Comparison of ENCODE assay signal across 25 cellular contexts in genomic region chr1:87765686-87766085, GRCh38.
A peak's percentile ranks its signal among the peaks of the same experiment; 100 is the strongest.
DNase-seq lines count a peak whose midpoint lies in the region; ATAC-seq and TF ChIP-seq lines count a peak whose summit lies in the region.
"Had no signal": no experiment of that assay in that cellular context is flagged by ENCODE, and none has a peak within 500 bp of the region (broad histone marks: within the 10 kb centered on the region; RNA-seq: fewer than 3 reads in every experiment).

No MANE protein-coding gene starts in this region.

- intact Hi-C loops in IMR-90 (cut with micrococcal nuclease), result no loop called here

- H3K27ac ChIP-seq in IMR-90 (ENCODE audit: insufficient read depth, low read length), result peak overlapping the region; percentile 60
- H3K27ac ChIP-seq: lower lobe of right lung, uterus had no signal

- peak overlapping the region; percentile 73 for H2AFZ ChIP-seq in IMR-90 (replicated peaks; ENCODE audit: low read length, poor library complexity)

- ATAC-seq in IMR-90 (ENCODE audit: low read depth) (peak; percentile 35), GM21423 (IDR thresholded peaks at IDR 0.05; ENCODE audit: unreplicated experiment) (no peak), GM21367 (IDR thresholded peaks at IDR 0.05; ENCODE audit: unreplicated experiment) (no peak)
- ATAC-seq: lower lobe of right lung, Right ventricle myocardium inferior had no signal

- no TSS peak for BruUV-seq in IMR-90 (replicated peaks; lab: Mats Ljungman, UMichigan)

- dilution Hi-C loops in IMR-90 (cut with HindIII; ENCODE audit: low sequenced_read_pairs, unreplicated experiment), result no loop called here

- H4K91ac ChIP-seq in IMR-90 (ENCODE audit: insufficient read depth, low read depth, low read length), result peak overlapping the region; percentile 75; the same call in 1 of the 2 replicates

- peaks cover 7% of the 10 kb centered on the region; the same call in 1 of the 2 replicates for H3K4me1 ChIP-seq in IMR-90 (ENCODE audit: control insufficient read depth, insufficient read depth, low read length)
- H3K4me1 ChIP-seq: lower lobe of right lung, uterus had no signal

- no peaks in the 10 kb centered on the region for H3K9me3 ChIP-seq in IMR-90 (ENCODE audit: control insufficient read depth, insufficient read depth, low read length)
- H3K9me3 ChIP-seq: lower lobe of right lung, uterus had no signal

- H3K14ac ChIP-seq in IMR-90 (replicated peaks; ENCODE audit: low read depth, low read length), result peak overlapping the region; percentile 61

- peak overlapping the region; percentile 89 for H2BK120ac ChIP-seq in IMR-90 (ENCODE audit: low read depth, low read length)

- no peaks in the 10 kb centered on the region for H3K79me1 ChIP-seq in IMR-90 (ENCODE audit: low read depth in 1 of 2, low read length in 2 of 2)

- peak overlapping the region; percentile 85 for H2BK5ac ChIP-seq in IMR-90 (ENCODE audit: low read depth, low read length, poor library complexity, severe bottlenecking)

- H3K36me3 ChIP-seq in IMR-90 (ENCODE audit: control insufficient read depth, insufficient read depth, low read length), result no peaks in the 10 kb centered on the region
- H3K36me3 ChIP-seq: lower lobe of right lung, uterus had no signal

- no peak overlapping the region; the same call in 1 of the 2 replicates for H3K4me2 ChIP-seq in IMR-90 (ENCODE audit: low read depth, low read length)

- H4K20me1 ChIP-seq in IMR-90 (ENCODE audit: insufficient read depth, low read length), result no peaks in the 10 kb centered on the region

- no peak overlapping the region for H3K9ac ChIP-seq in IMR-90 (ENCODE audit: low read depth, low read length)

- TF ChIP-seq CTCF in AG09309 (IDR thresholded peaks at IDR 0.05; ENCODE audit: control insufficient read depth, insufficient read depth, low read depth, low read length, missing control alignments) (no peak), IMR-90 (conservative IDR thresholded peaks at IDR 0.05; ENCODE audit: low read depth, low read length) (no peak), epithelial cell of esophagus (IDR thresholded peaks at IDR 0.05; ENCODE audit: insufficient read depth, low read depth, low read length, missing control alignments) (no peak)

- peak overlapping the region; percentile 80 for H3K4ac ChIP-seq in IMR-90 (ENCODE audit: low read depth, low read length)

- H3K27me3 ChIP-seq in IMR-90 (ENCODE audit: control insufficient read depth, insufficient read depth, low read length), result no peaks in the 10 kb centered on the region
- H3K27me3 ChIP-seq: uterus had no signal

- peak overlapping the region; percentile 87; the same call in 1 of the 2 replicates for H3K18ac ChIP-seq in IMR-90 (ENCODE audit: low read depth, low read length)

- TF ChIP-seq POLR2A in IMR-90 (IDR thresholded peaks at IDR 0.05; ENCODE audit: low read depth, low read length), result no peak

- no CpG with 5 or more reads among the region's 1 CpG for WGBS in IMR-90 (ENCODE audit: extremely low coverage in 2 of 2, insufficient read length in 1 of 2), 2 experiments

- H3K23ac ChIP-seq in IMR-90 (ENCODE audit: low read depth, low read length), result peak overlapping the region; percentile 49; the same call in 1 of the 2 replicates

- H3K9me1 ChIP-seq in IMR-90 (ENCODE audit: insufficient read depth, low read length), result no peaks in the 10 kb centered on the region

- CTCF ChIA-PET in IMR-90 (lab: Yijun Ruan, JAX), result interaction anchor here (1.1 kb wide), 1 partner anchor 12 kb away, joined by 3 read pairs; no protein-coding TSS in a partner anchor

- H3K56ac ChIP-seq in IMR-90 (ENCODE audit: extremely low read depth, insufficient read depth, low read length), result peak overlapping the region; percentile 61; the same call in 1 of the 2 replicates

- in situ Hi-C loops in IMR-90 (cut with MboI; ENCODE audit: low sequenced_read_pairs), result no loop called here

- H4K8ac ChIP-seq in IMR-90 (ENCODE audit: low read depth in 2 of 2, low read length in 2 of 2), result peak overlapping the region; percentile 46 to 87; a peak in 3 of 4 replicates

- H2BK20ac ChIP-seq in IMR-90 (ENCODE audit: low read depth, low read length), result peak overlapping the region; percentile 87

- peak overlapping the region; percentile 91 for H4K5ac ChIP-seq in IMR-90 (ENCODE audit: low read depth, low read length)

- H2BK15ac ChIP-seq in IMR-90 (ENCODE audit: low read depth, low read length), result peak overlapping the region; percentile 82

- TF ChIP-seq RAD21 in IMR-90 (IDR thresholded peaks at IDR 0.05; ENCODE audit: low read length), result no peak

- H2AK9ac ChIP-seq in IMR-90 (replicated peaks; ENCODE audit: low read depth, low read length, poor library complexity), result no peak overlapping the region

- H3K4me3 ChIP-seq in AG09309 (ENCODE audit: control insufficient read depth, low read depth, low read length), result no peak overlapping the region
- no peak overlapping the region for H3K4me3 ChIP-seq in IMR-90 (ENCODE audit: insufficient read depth, low read depth, low read length)
- no peak overlapping the region for H3K4me3 ChIP-seq in epithelial cell of esophagus (ENCODE audit: low read length)
- H3K4me3 ChIP-seq: lower lobe of right lung, uterus had no signal

- DNase-seq in AG09309 (ENCODE audit: low read depth) (peak; percentile 52), IMR-90 (peak; percentile 88), epithelial cell of esophagus (ENCODE audit: low read depth) (peak; percentile 54), myocyte (ENCODE audit: low read depth) (peak; percentile 9), NOMO-1 treated with DMSO at 0.1 percent for 48 hours (lab: John Stamatoyannopoulos, UW; ENCODE audit: unreplicated experiment) (no peak), GM19238 (ENCODE audit: insufficient read length, low spot score) (no peak)
- DNase-seq: activated CD4-positive, alpha-beta T cell treated with anti-CD3 and anti-CD28 coated beads for 1 hour; CD4-positive, alpha-beta memory T cell; DMS153; endodermal cell; foreskin melanocyte; H9; hypothalamus; islet precursor cell; lower lobe of right lung; NCI-H1417; NCI-H524; nucleus accumbens; stimulated activated CD8-positive, alpha-beta memory T cell treated with anti-CD3 and anti-CD28 coated beads, Interleukin-4, amount 100 ng/mL, for 48 hours; substantia nigra; SW 1271; uterus had no signal

- POLR2A ChIA-PET in IMR-90 (lab: Charles Lee; ENCODE audit: unreplicated experiment), result no interaction called here

- peak overlapping the region; percentile 90 for H2AK5ac ChIP-seq in IMR-90 (ENCODE audit: low read depth, low read length)

TF ChIP-seq in IMR-90, 13 proteins besides CTCF, POLR2A, EP300 and RAD21:
- TF ChIP-seq MAZ (IDR thresholded peaks at IDR 0.05; ENCODE audit: borderline replicate concordance, low read depth, low read length), result no peak
- TF ChIP-seq SMC3 (IDR thresholded peaks at IDR 0.05; ENCODE audit: low read depth, low read length), result no peak
- TF ChIP-seq RCOR1 (IDR thresholded peaks at IDR 0.05; ENCODE audit: insufficient replicate concordance, low read length), result no peak
- no peak for TF ChIP-seq USF2 (IDR thresholded peaks at IDR 0.05; ENCODE audit: low read depth, low read length)
- TF ChIP-seq MXI1 (IDR thresholded peaks at IDR 0.05; ENCODE audit: borderline replicate concordance, low read depth, low read length), result no peak
- TF ChIP-seq CEBPB (IDR thresholded peaks at IDR 0.05; ENCODE audit: low read depth, low read length), result peak; percentile 85
- TF ChIP-seq CHD1 (IDR thresholded peaks at IDR 0.05; ENCODE audit: low read depth, low read length), result no peak
- 0 out of 2 replicates have a peak, but pooled peaks have one; percentile 38 for TF ChIP-seq NFE2L2 (IDR thresholded peaks at IDR 0.05; ENCODE audit: low read depth, low read length)
- no peak for TF ChIP-seq FOS (IDR thresholded peaks at IDR 0.05; ENCODE audit: low read depth, low read length)

Comparison
In these comparisons a context has a peak if more than half of its experiments do, and no peak if none do; other contexts are left out.
1. DNase-seq: peak in AG09309 (single experiment), IMR-90 (single experiment), epithelial cell of esophagus (single experiment) and myocyte (single experiment); none in NOMO-1 treated with DMSO at 0.1 percent for 48 hours (single experiment) and GM19238 (single experiment).